In the genomic region with DNA sequence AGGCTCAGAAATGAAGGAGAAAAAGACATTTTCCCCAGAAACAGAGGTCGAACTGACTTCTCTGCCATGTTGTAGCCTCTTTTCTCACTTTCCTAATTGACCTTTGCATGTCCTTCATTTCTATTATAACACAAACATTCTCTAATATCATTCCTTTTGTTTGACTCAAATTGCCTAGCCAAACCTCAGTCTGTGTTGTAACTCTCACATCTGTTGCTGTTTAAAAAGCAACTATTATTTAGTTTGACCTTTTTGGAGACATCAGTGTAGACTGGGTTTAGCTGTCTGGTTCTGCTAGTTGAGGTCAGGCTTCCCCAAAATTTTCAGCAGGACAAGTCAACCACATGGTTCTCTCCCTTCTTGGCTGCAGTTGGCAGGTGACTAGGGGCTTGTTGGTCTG, we compare ENCODE assay signal across 13 cellular contexts.
DNase-seq lines count a peak whose midpoint lies in the region; TF ChIP-seq lines count a peak whose summit lies in the region.
"Had no signal": no experiment of that assay in that cellular context is flagged by ENCODE, and none has a peak within 500 bp of the region (broad histone marks: within the 10 kb centered on the region; RNA-seq: fewer than 3 reads in every experiment).

No MANE protein-coding gene starts in this region.

- no peaks in the 10 kb centered on the region for H3K9me3 ChIP-seq in trophoblast cell (ENCODE audit: insufficient read depth, low read depth, low read length)
- H3K9me3 ChIP-seq: BLaER1 had no signal

- H3K27ac ChIP-seq in trophoblast cell (ENCODE audit: low read depth, low read length), result no peak overlapping the region
- H3K27ac ChIP-seq: BLaER1, HL-60 had no signal

- no peak overlapping the region for H2BK120ac ChIP-seq in trophoblast cell (ENCODE audit: insufficient read depth, low read length, poor library complexity)

- no peak overlapping the region for H3K4me3 ChIP-seq in choroid plexus epithelial cell (ENCODE audit: low read depth, low read length)
- H3K4me3 ChIP-seq in trophoblast cell (ENCODE audit: low read depth, low read length), result no peak overlapping the region
- H3K4me3 ChIP-seq: BLaER1, GM23338 had no signal

- no peak overlapping the region for H2AK5ac ChIP-seq in trophoblast cell (ENCODE audit: low read length)

- H3K9ac ChIP-seq in trophoblast cell (ENCODE audit: low read length), result no peak overlapping the region
- H3K9ac ChIP-seq: BLaER1 had no signal

- H3K23ac ChIP-seq in trophoblast cell (ENCODE audit: low read length), result no peak overlapping the region

- TF ChIP-seq CTCF in choroid plexus epithelial cell (conservative IDR thresholded peaks at IDR 0.05; ENCODE audit: low read depth, low read length), result no peak

- no peak overlapping the region for H4K91ac ChIP-seq in trophoblast cell (ENCODE audit: low read depth, low read length)

- H3K4me2 ChIP-seq in trophoblast cell (ENCODE audit: low read length), result no peak overlapping the region
- H3K4me2 ChIP-seq: BLaER1, GM23338 had no signal

- WGBS in trophoblast cell (ENCODE audit: extremely low coverage, insufficient coverage, insufficient read length), result no CpG with 5 or more reads among the region's 1 CpG

- no peak overlapping the region for H3K14ac ChIP-seq in trophoblast cell (ENCODE audit: low read length)

- no peak overlapping the region for H4K12ac ChIP-seq in trophoblast cell (ENCODE audit: low read depth, low read length)

- no peaks in the 10 kb centered on the region for H3K27me3 ChIP-seq in trophoblast cell (ENCODE audit: insufficient read depth, low read length)
- H3K27me3 ChIP-seq: BLaER1 had no signal

- no peak overlapping the region for H4K8ac ChIP-seq in trophoblast cell (ENCODE audit: low read depth, low read length)

- DNase-seq in GM03348 (ENCODE audit: low spot score), result peak; percentile 24
- peak; percentile 8 for DNase-seq in choroid plexus epithelial cell (ENCODE audit: low read depth)
- peak; percentile 2 for DNase-seq in myocyte (ENCODE audit: low read depth)
- DNase-seq in stimulated activated CD4-positive, alpha-beta T cell treated with anti-CD3 and anti-CD28 coated beads, Interleukin-4, amount 100 ng/mL, for 4 hours, result no peak
- DNase-seq in trophoblast cell, result no peak
- DNase-seq in medulla oblongata (ENCODE audit: extremely low spot score), result no peak
- DNase-seq: ACHN, DMS79 treated with DMSO at 0.1 percent for 48 hours, EL, HFFc6 had no signal

- H3K79me2 ChIP-seq in trophoblast cell (ENCODE audit: control insufficient read depth, insufficient read depth, low read length, poor library complexity), result no peaks in the 10 kb centered on the region

- H3K4ac ChIP-seq in trophoblast cell (ENCODE audit: low read depth, low read length), result no peak overlapping the region

- no peak overlapping the region for H2BK12ac ChIP-seq in trophoblast cell (ENCODE audit: low read length)

- H3K18ac ChIP-seq in trophoblast cell (ENCODE audit: low read length), result no peak overlapping the region

- H3K4me1 ChIP-seq in trophoblast cell (ENCODE audit: control insufficient read depth in 1 of 2, insufficient read depth in 2 of 2, low read length in 2 of 2), result no peaks in the 10 kb centered on the region
- H3K4me1 ChIP-seq: BLaER1 had no signal

- no peaks in the 10 kb centered on the region for H3K36me3 ChIP-seq in trophoblast cell (ENCODE audit: control insufficient read depth in 1 of 2, insufficient read depth in 2 of 2, low read length in 2 of 2)
- H3K36me3 ChIP-seq: BLaER1 had no signal

- no peaks in the 10 kb centered on the region for H3K79me1 ChIP-seq in trophoblast cell (ENCODE audit: low read length)

- H2AFZ ChIP-seq in trophoblast cell (ENCODE audit: insufficient read depth, low read length, poor library complexity), result no peak overlapping the region
- H2AFZ ChIP-seq: GM23338 had no signal

- no peak overlapping the region for H2BK5ac ChIP-seq in trophoblast cell (ENCODE audit: low read depth, low read length, poor library complexity)

Comparison
In these comparisons a context has a peak if more than half of its experiments do, and no peak if none do; other contexts are left out.
1. DNase-seq: peak in GM03348 (single experiment), choroid plexus epithelial cell (single experiment) and myocyte (single experiment); none in stimulated activated CD4-positive, alpha-beta T cell treated with anti-CD3 and anti-CD28 coated beads, Interleukin-4, amount 100 ng/mL, for 4 hours (0 of 2), trophoblast cell (0 of 2) and medulla oblongata (single experiment).